Comparison of ENCODE assay signal across 16 cellular contexts in the genomic region with DNA sequence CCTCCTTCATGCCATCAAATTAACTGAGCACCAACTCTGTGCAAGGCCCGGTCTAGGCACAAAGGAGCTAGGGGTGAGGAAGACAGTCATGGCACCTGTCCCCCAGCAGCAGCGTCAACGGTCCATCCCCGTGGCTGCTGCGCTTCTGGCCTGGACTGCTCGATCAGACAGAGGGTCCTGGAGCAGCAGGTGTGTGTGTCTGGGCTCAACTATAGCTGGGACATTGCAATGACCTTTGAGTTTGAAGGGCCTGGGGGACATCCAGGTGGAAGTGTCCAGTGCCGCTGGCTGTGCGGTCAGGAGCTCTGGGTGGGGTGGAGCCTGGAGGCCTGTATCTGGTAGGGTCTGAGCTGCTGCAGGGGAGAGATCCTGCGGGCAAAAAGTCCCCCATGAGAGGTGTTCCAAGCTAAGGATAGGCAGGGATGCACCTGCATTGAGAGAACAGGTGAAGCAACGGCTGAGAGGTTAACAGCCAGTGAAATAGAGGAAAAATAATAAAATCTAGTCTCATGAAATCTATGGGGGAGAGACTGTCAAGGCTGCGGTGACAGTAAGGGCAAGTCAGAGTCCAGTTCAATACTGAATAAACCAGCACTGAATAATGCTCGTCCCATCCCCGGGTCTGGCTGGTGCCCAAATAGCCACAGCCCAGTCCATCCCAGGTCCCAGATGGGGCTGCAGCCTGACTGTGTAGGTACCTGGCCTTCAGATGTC.
"Had no signal": no experiment of that assay in that cellular context is flagged by ENCODE, and none has a peak within 500 bp of the region (broad histone marks: within the 10 kb centered on the region; RNA-seq: fewer than 3 reads in every experiment).

No MANE protein-coding gene starts in this region.

- H3K4me3 Mint-ChIP-seq: activated CD4-positive, alpha-beta T cell treated with anti-CD3 and anti-CD28 coated beads, Interleukin-2, amount 10 ng/mL, durations not matched to agents 24 days and 14 days; activated T-cell treated with anti-CD3 and anti-CD28 coated beads, Interleukin-2, amount 50 U/mL, for 4 hours; mesothelial cell of epicardium; neural crest cell; T-helper 2 cell treated with Interferon-gamma antibody and Interleukin-4, amounts not matched to agents 5 μg/mL and 100 μg/mL, for 36 hours had no signal

- H3K36me3 ChIP-seq: esophagus squamous epithelium had no signal

- ATAC-seq: activated T-cell treated with anti-CD3 and anti-CD28 coated beads, Interleukin-2, amount 50 U/mL, for 4 hours had no signal

- H3K36me3 Mint-ChIP-seq: mesothelial cell of epicardium had no signal

- H3K9me3 ChIP-seq: esophagus squamous epithelium had no signal

- H3K27me3 ChIP-seq: esophagus squamous epithelium had no signal

- H3K27ac Mint-ChIP-seq: activated CD4-positive, alpha-beta T cell treated with anti-CD3 and anti-CD28 coated beads, Interleukin-2, amount 10 ng/mL, durations not matched to agents 24 days and 14 days; mesothelial cell of epicardium; T-helper 2 cell treated with Interferon-gamma antibody and Interleukin-4, amounts not matched to agents 5 μg/mL and 100 μg/mL, for 36 hours had no signal

- H3K27me3 Mint-ChIP-seq: activated CD4-positive, alpha-beta T cell treated with anti-CD3 and anti-CD28 coated beads, Interleukin-2, amount 10 ng/mL, durations not matched to agents 24 days and 14 days had no signal

- DNase-seq: activated CD4-positive, alpha-beta T cell treated with anti-CD3 and anti-CD28 coated beads, Interleukin-2, amount 10 ng/mL, durations not matched to agents 24 days and 14 days; activated CD4-positive, CD25-positive, alpha-beta regulatory T cell; activated effector memory CD4-positive, alpha-beta T cell treated with Interleukin-2 at 50 U/mL for 16 hours; activated naive CD4-positive, alpha-beta T cell treated with anti-CD3 and anti-CD28 coated beads, Interleukin-2, amount 50 U/mL, for 16 hours; activated T-cell treated with anti-CD3 and anti-CD28 coated beads, Interleukin-2, amount 50 U/mL, for 4 hours; esophagus squamous epithelium; kidney glomerular epithelial cell; stimulated activated CD4-positive, alpha-beta T cell treated with anti-CD3 and anti-CD28 coated beads, Interleukin-4, amount 100 ng/mL, for 24 hours; stimulated activated naive CD4-positive, alpha-beta T cell; substantia nigra; trophoblast cell had no signal

- H3K4me1 ChIP-seq: esophagus squamous epithelium, parathyroid adenoma had no signal

- H3K4me1 Mint-ChIP-seq: activated CD4-positive, alpha-beta T cell treated with anti-CD3 and anti-CD28 coated beads, Interleukin-2, amount 10 ng/mL, durations not matched to agents 24 days and 14 days; mesothelial cell of epicardium had no signal

- H3K9me3 Mint-ChIP-seq: activated CD4-positive, alpha-beta T cell treated with anti-CD3 and anti-CD28 coated beads, Interleukin-2, amount 10 ng/mL, durations not matched to agents 24 days and 14 days; activated T-cell treated with anti-CD3 and anti-CD28 coated beads, Interleukin-2, amount 50 U/mL, for 4 hours; mesothelial cell of epicardium; neural crest cell; T-helper 2 cell treated with Interferon-gamma antibody and Interleukin-4, amounts not matched to agents 5 μg/mL and 100 μg/mL, for 36 hours had no signal

- H3K27ac ChIP-seq: esophagus squamous epithelium, parathyroid adenoma, skin epidermis had no signal

- H3K4me3 ChIP-seq: esophagus squamous epithelium, skin epidermis had no signal
